ENCODE assay signal across 8 cellular contexts in genomic region chr19:16111160-16111908, GRCh38.
DNase-seq lines count a peak whose midpoint lies in the region; ATAC-seq lines count a peak whose summit lies in the region.

TSS of gene RAB8A (plus strand) at chr19:16111889. CDS start at chr19:16111902, 13 bp downstream.

- ATAC-seq in GM19043 (IDR thresholded peaks at IDR 0.05; ENCODE audit: low read depth, unreplicated experiment) (peak; percentile 84), HG03378 (IDR thresholded peaks at IDR 0.05; ENCODE audit: unreplicated experiment) (peak; percentile 82)
- ATAC-seq in activated CD4-positive, CD25-positive, alpha-beta regulatory T cell treated with anti-CD3 and anti-CD28 coated beads, Interleukin-2, amount 50 U/mL, for 24 hours, result peak; percentile 94 to 96

- DNase-seq in Ammon's horn (ENCODE audit: low spot score) (peak; percentile 99), NCI-H446 treated with DMSO at 0.1 percent for 48 hours (lab: John Stamatoyannopoulos, UW) (peak; percentile 99), cerebellar cortex (ENCODE audit: low spot score) (peak; percentile 99), islet precursor cell (peak; percentile 100)
- DNase-seq in stimulated activated CD4-positive, alpha-beta T cell treated with anti-CD3 and anti-CD28 coated beads, Interleukin-12 subunit alpha, Interleukin-12 subunit beta, amount 100 ng/mL, for 48 hours (ENCODE audit: low read depth in 2 of 3, low spot score in 1 of 3), result peak; percentile 99 to 100 (median 99)

Comparison
In these comparisons a context has a peak if more than half of its experiments do, and no peak if none do; other contexts are left out.
1. Peak in every context shown above with its lines: DNase-seq and ATAC-seq.